ENCODE assay signal across 8 cellular contexts in genomic region chr1:232978091-232978634, GRCh38. TPM values are rescaled to one million over a fixed set of nuclear protein-coding genes. Genes with fewer than 3 reads are reported as not detected.
DNase-seq lines count a peak whose midpoint lies in the region; ATAC-seq and TF ChIP-seq lines count a peak whose summit lies in the region.
"Had no signal": no experiment of that assay in that cellular context is flagged by ENCODE, and none has a peak within 500 bp of the region (broad histone marks: within the 10 kb centered on the region; RNA-seq: fewer than 3 reads in every experiment).

No MANE protein-coding gene starts in this region.

- TF ChIP-seq CTCF in GM10248 (IDR thresholded peaks at IDR 0.05; ENCODE audit: control extremely low read depth, extremely low read depth, low read depth, missing control alignments), result no peak

- H3K36me3 Mint-ChIP-seq in activated naive CD8-positive, alpha-beta T cell treated with anti-CD3 and anti-CD28 coated beads for 36 hours, result peaks cover 45% of the 10 kb centered on the region
- peaks cover 25 to 54% of the 10 kb centered on the region in 2 donors for H3K36me3 Mint-ChIP-seq in naive B cell

- DNase-seq in GM10248 (ENCODE audit: extremely low spot score) (peak; percentile 15), naive B cell (no peak), SIG-M5 treated with dmso at 0.1 percent for 504 hours (lab: John Stamatoyannopoulos, UW; ENCODE audit: unreplicated experiment) (no peak), ureter (ENCODE audit: low spot score) (no peak)
- DNase-seq in activated naive CD8-positive, alpha-beta T cell treated with anti-CD3 and anti-CD28 coated beads for 36 hours, result peak; percentile 22
- DNase-seq in activated CD4-positive, CD25-positive, alpha-beta regulatory T cell treated with anti-CD3 and anti-CD28 coated beads, Interleukin-2, amount 50 U/mL, for 72 hours, result no peak
- DNase-seq: caudate nucleus had no signal

- CTCF ChIA-PET in GM10248 (lab: Yijun Ruan, JAX), result no interaction called here

- H3K4me3 Mint-ChIP-seq in activated naive CD8-positive, alpha-beta T cell treated with anti-CD3 and anti-CD28 coated beads for 36 hours, result peak overlapping the region; percentile 15
- peak overlapping the region in 1 of 8 donors; percentile 17 for H3K4me3 Mint-ChIP-seq in naive B cell

- POLR2A ChIA-PET in GM10248 (lab: Yijun Ruan, JAX), result no interaction called here

- peaks cover 15% of the 10 kb centered on the region for H3K4me1 Mint-ChIP-seq in activated naive CD8-positive, alpha-beta T cell treated with anti-CD3 and anti-CD28 coated beads for 36 hours
- peaks cover 3 to 9% (median 6%) of the 10 kb centered on the region in 3 donors for H3K4me1 Mint-ChIP-seq in naive B cell

- ATAC-seq in GM21737 (IDR thresholded peaks at IDR 0.05; ENCODE audit: unreplicated experiment) (peak; percentile 65), naive B cell (ENCODE audit: low read depth in 2 of 2) (peak in 1 of 2 donors; percentile 51)

- H3K9me3 Mint-ChIP-seq in activated naive CD8-positive, alpha-beta T cell treated with anti-CD3 and anti-CD28 coated beads for 36 hours, result peaks cover 14% of the 10 kb centered on the region
- H3K9me3 Mint-ChIP-seq in naive B cell, result peaks cover 0 to 16% (median 12%) of the 10 kb centered on the region in 7 donors

- H3K27me3 Mint-ChIP-seq in activated naive CD8-positive, alpha-beta T cell treated with anti-CD3 and anti-CD28 coated beads for 36 hours, result no peaks in the 10 kb centered on the region
- no peaks in the 10 kb centered on the region for H3K27me3 Mint-ChIP-seq in naive B cell

- peak overlapping the region; percentile 66 for H3K27ac Mint-ChIP-seq in activated naive CD8-positive, alpha-beta T cell treated with anti-CD3 and anti-CD28 coated beads for 36 hours
- H3K27ac Mint-ChIP-seq in naive B cell, result peak overlapping the region in 4 of 6 donors; percentile 31 to 80 (median 64)

RNA-seq across cellular contexts. Expression of gene NTPCR, which starts 27.8 kb away (rescaled TPM):
- total RNA-seq in activated naive CD8-positive, alpha-beta T cell treated with anti-CD3 and anti-CD28 coated beads for 36 hours, result 10 to 100 TPM; 32.4 to 32.9 TPM
- 10 to 100 TPM; 27.4 to 58.2 (median 51.0) TPM for polyA plus RNA-seq in naive B cell (ENCODE audit: low read depth in 6 of 6)
- 49.0 TPM for total RNA-seq in ureter

Comparison
In these comparisons a context has a peak if more than half of its experiments do, and no peak if none do; other contexts are left out.
1. DNase-seq: peak in GM10248 (single experiment) and activated naive CD8-positive, alpha-beta T cell treated with anti-CD3 and anti-CD28 coated beads for 36 hours (single experiment); none in naive B cell (single experiment), SIG-M5 treated with dmso at 0.1 percent for 504 hours (single experiment), ureter (single experiment) and activated CD4-positive, CD25-positive, alpha-beta regulatory T cell treated with anti-CD3 and anti-CD28 coated beads, Interleukin-2, amount 50 U/mL, for 72 hours (single experiment).